13 cellular contexts compared by ENCODE assay signal in the genomic region with DNA sequence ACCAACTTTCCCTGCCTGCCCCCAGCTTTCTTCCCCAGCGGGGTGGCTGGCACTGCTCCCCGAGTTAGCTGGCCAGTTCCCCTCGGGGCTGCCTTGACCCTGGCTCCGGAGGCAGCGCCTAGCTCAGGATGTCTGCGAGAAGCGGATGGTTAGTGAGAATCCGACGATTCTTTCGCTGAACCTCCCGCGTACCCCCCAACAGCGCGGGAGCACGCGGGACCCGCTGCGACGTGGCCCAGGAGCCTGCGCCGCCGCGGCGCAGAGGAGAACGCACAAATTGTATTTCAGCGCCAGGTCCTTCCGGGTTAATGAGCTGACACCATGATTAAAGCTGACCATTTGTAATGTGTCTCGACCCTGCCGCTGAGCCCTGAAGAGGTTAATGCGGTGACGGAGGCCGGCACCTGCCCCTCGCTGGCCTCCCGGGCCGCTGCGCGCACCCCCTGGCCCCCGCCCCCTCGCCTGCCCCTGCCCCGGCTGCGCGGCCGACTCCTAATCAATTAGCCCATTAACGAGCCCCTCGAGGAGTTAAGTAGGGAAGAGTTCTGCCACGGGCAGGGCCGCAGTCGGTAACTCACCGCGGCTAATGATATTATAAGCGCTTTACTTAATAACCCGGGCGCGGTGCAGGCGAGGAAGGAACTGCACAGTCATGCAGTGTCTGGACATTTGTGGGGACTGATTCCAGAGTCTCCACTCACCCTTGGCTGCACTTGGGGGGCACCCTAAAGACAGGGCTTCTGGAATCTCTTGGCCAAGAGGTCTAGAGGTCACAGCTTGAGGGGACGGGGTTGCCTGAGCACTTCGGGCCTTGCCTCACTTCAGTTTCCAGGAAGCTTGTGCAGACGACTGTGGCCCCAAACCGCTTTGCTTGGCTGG. TPM values are rescaled to one million over a fixed set of nuclear protein-coding genes. Genes with fewer than 3 reads are reported as not detected.
DNase-seq lines count a peak whose midpoint lies in the region; ATAC-seq and TF ChIP-seq lines count a peak whose summit lies in the region.
"Had no signal": no experiment of that assay in that cellular context is flagged by ENCODE, and none has a peak within 500 bp of the region (broad histone marks: within the 10 kb centered on the region; RNA-seq: fewer than 3 reads in every experiment).

No MANE protein-coding gene starts in this region.

- ATAC-seq in lower lobe of right lung = no peak
- ATAC-seq in GM21825 (IDR thresholded peaks at IDR 0.05; ENCODE audit: unreplicated experiment) = no peak
- no peak for ATAC-seq in GM19463 (IDR thresholded peaks at IDR 0.05; ENCODE audit: unreplicated experiment)

- DNase-seq in ELF-1 (ENCODE audit: low read depth, low spot score) (peak; percentile 27), lower lobe of right lung (no peak), Peyer's patch (no peak), H4 (ENCODE audit: low spot score) (no peak)
- DNase-seq in activated T-cell treated with anti-CD3 and anti-CD28 coated beads, Interleukin-2, amount 50 U/mL, for 48 hours = peak; percentile 33 to 45
- DNase-seq: Calu3, NCI-H1105 had no signal

- peak overlapping the region; percentile 87; the same call in 1 of the 2 replicates for H3K4me2 ChIP-seq in BLaER1

- H3K27ac ChIP-seq in BLaER1 (no peak overlapping the region), lower lobe of right lung (no peak overlapping the region), Peyer's patch (no peak overlapping the region)
- H3K27ac ChIP-seq: HL-60, skin epidermis had no signal

- H4K20me1 ChIP-seq in BLaER1 = peaks cover 90% of the 10 kb centered on the region

- H3K9me3 ChIP-seq in BLaER1 (peaks cover 26% of the 10 kb centered on the region), lower lobe of right lung (no peaks in the 10 kb centered on the region), Peyer's patch (peaks cover 0 to 3% (median 0%) of the 10 kb centered on the region in 4 donors)

- H3K4me1 ChIP-seq in BLaER1 = peaks cover 63% of the 10 kb centered on the region
- H3K4me1 ChIP-seq in lower lobe of right lung = peaks cover 45% of the 10 kb centered on the region
- peaks cover 0 to 47% (median 26%) of the 10 kb centered on the region in 4 donors for H3K4me1 ChIP-seq in Peyer's patch

- TF ChIP-seq POLR2A in Peyer's patch (IDR thresholded peaks at IDR 0.05) = no peak

- H3K27me3 ChIP-seq in BLaER1 = peaks cover 100% of the 10 kb centered on the region
- H3K27me3 ChIP-seq in lower lobe of right lung (ENCODE audit: low read depth) = peaks cover 100% of the 10 kb centered on the region
- peaks cover 0 to 77% of the 10 kb centered on the region in 2 donors for H3K27me3 ChIP-seq in Peyer's patch

- intact Hi-C loops in lower lobe of right lung (cut with DNase I) = no loop called here

- 0 out of 2 replicates have a peak overlapping the region, but pooled peaks have one; percentile 28 for H3K4me3 ChIP-seq in BLaER1
- peak overlapping the region; percentile 3 for H3K4me3 ChIP-seq in lower lobe of right lung
- H3K4me3 ChIP-seq in Peyer's patch = no peak overlapping the region
- H3K4me3 ChIP-seq: skin epidermis had no signal

- no peak overlapping the region for H3K9ac ChIP-seq in BLaER1

- H3K36me3 ChIP-seq in BLaER1 = no peaks in the 10 kb centered on the region
- H3K36me3 ChIP-seq in lower lobe of right lung = no peaks in the 10 kb centered on the region
- H3K36me3 ChIP-seq in Peyer's patch = no peaks in the 10 kb centered on the region

- TF ChIP-seq CTCF in lower lobe of right lung (IDR thresholded peaks at IDR 0.05) (no peak), Peyer's patch (IDR thresholded peaks at IDR 0.05) (no peak)

RNA-seq across cellular contexts. Expression of a gene that starts 1.7 kb away (rescaled TPM):
- total RNA-seq in lower lobe of right lung (not detected), Peyer's patch (1 to 10 TPM in 1 of 4 donors, not detected in 3; 1.0 TPM)
- 0.27 TPM in 1 of 2 replicates, not detected in the other for total RNA-seq in H4 (2014; rRNA removed; shearing (Covaris generic))
- total RNA-seq: Calu3, mononuclear cell had no signal

RNA-seq across cellular contexts. Expression of a gene that starts 8.0 kb away (rescaled TPM):
- total RNA-seq in lower lobe of right lung = 67.3 TPM
- 100 to 1,000 TPM in 2 of 4 donors, 10 to 100 TPM in 2; 51.1 to 168 (median 102) TPM for total RNA-seq in Peyer's patch
- 220 and 223 TPM in 2 replicates for total RNA-seq in H4 (2014; rRNA removed; shearing (Covaris generic))

RNA-seq across cellular contexts. Expression of a gene that starts 10.5 kb away (rescaled TPM):
- total RNA-seq in lower lobe of right lung = not detected
- 1 to 10 TPM in 2 of 4 donors, not detected in 2; 1.1 to 3.4 TPM for total RNA-seq in Peyer's patch
- total RNA-seq in H4 (2014; rRNA removed; shearing (Covaris generic)) = 0.45 TPM in 1 of 2 replicates, not detected in the other
- total RNA-seq: Calu3, mononuclear cell had no signal

Comparison
In these comparisons a context has a peak if more than half of its experiments do, and no peak if none do; other contexts are left out.
1. H3K4me3 ChIP-seq: peak in BLaER1 (single experiment) and lower lobe of right lung (single experiment); none in Peyer's patch (0 of 4).
2. DNase-seq: peak in ELF-1 (single experiment) and activated T-cell treated with anti-CD3 and anti-CD28 coated beads, Interleukin-2, amount 50 U/mL, for 48 hours (2 of 2); none in lower lobe of right lung (single experiment), Peyer's patch (0 of 3) and H4 (single experiment).